In genomic region chr15:68821898-68822380, GRCh38 we compare ENCODE assay signal across 8 cellular contexts. TPM values are rescaled to one million over a fixed set of nuclear protein-coding genes. Genes with fewer than 3 reads are reported as not detected.
A peak's percentile ranks its signal among the peaks of the same experiment; 100 is the strongest.
DNase-seq lines count a peak whose midpoint lies in the region; ATAC-seq and TF ChIP-seq lines count a peak whose summit lies in the region.

No MANE protein-coding gene starts in this region.

- H3K9me3 ChIP-seq in HCT116 (ENCODE audit: control insufficient read depth in 1 of 2, insufficient read depth in 1 of 2, low read depth in 1 of 2, low read length in 2 of 2) (no peaks in the 10 kb centered on the region), WERI-Rb-1 (ENCODE audit: severe bottlenecking) (no peaks in the 10 kb centered on the region), gastroesophageal sphincter (no peaks in the 10 kb centered on the region), skeletal muscle satellite cell (replicated peaks; ENCODE audit: low read length) (no peaks in the 10 kb centered on the region)

- H4K20me1 ChIP-seq in HCT116 (ENCODE audit: insufficient read depth), result no peaks in the 10 kb centered on the region

- peaks cover 2 to 18% of the 10 kb centered on the region in 2 experiments; a peak in 3 of 4 replicates for H3K4me1 ChIP-seq in HCT116 (ENCODE audit: control insufficient read depth in 1 of 2, insufficient read depth in 2 of 2, low read length in 2 of 2)
- H3K4me1 ChIP-seq in gastroesophageal sphincter, result peaks cover 0 to 13% (median 0%) of the 10 kb centered on the region in 3 donors
- H3K4me1 ChIP-seq in skeletal muscle satellite cell (ENCODE audit: control insufficient read depth, insufficient read depth, low read length), result peaks cover 10% of the 10 kb centered on the region

- H3K27ac ChIP-seq in HCT116 (ENCODE audit: low read depth, low read length) (peak overlapping the region; percentile 96; the same call in 1 of the 2 replicates), WERI-Rb-1 (peak overlapping the region; percentile 100), gastroesophageal sphincter (peak overlapping the region in 3 of 4 donors; percentile 95 to 98 (median 96))

- H3K79me2 ChIP-seq in HCT116 (ENCODE audit: insufficient read depth, low read length), result peaks cover 53% of the 10 kb centered on the region

- no peak for TF ChIP-seq POLR2A in HCT116 (IDR thresholded peaks at IDR 0.05; ENCODE audit: borderline replicate concordance, extremely low read depth, insufficient read depth, insufficient read length)
- TF ChIP-seq POLR2A in gastroesophageal sphincter (IDR thresholded peaks at IDR 0.05), result no peak

- H3K9ac ChIP-seq in HCT116 (ENCODE audit: low read length) (peak overlapping the region; percentile 91), skeletal muscle satellite cell (ENCODE audit: low read depth, low read length) (peak overlapping the region; percentile 96)

- H3K9me2 ChIP-seq in HCT116 (ENCODE audit: insufficient read depth), result no peaks in the 10 kb centered on the region

- TF ChIP-seq CTCF in AG10803 (conservative IDR thresholded peaks at IDR 0.05; ENCODE audit: low read length) (no peak), HCT116 (IDR thresholded peaks at IDR 0.05 in 2 of 3, conservative IDR thresholded peaks at IDR 0.05 in 1 of 3; ENCODE audit: borderline replicate concordance in 1 of 3, insufficient read depth in 1 of 3, low read depth in 2 of 3, low read length in 2 of 3) (no peak), WERI-Rb-1 (IDR thresholded peaks at IDR 0.05; ENCODE audit: low read depth, low read length) (no peak), gastroesophageal sphincter (IDR thresholded peaks at IDR 0.05) (no peak)

- 6 to 7% methylated on average over 13 of the region's 13 CpGs for WGBS in gastroesophageal sphincter (ENCODE audit: low coverage in 1 of 2), 2 donors

- ATAC-seq in HCT116 (no peak), gastroesophageal sphincter (no peak)

- TF ChIP-seq RAD21 in HCT116 (IDR thresholded peaks at IDR 0.05; ENCODE audit: low read depth), result no peak

- intact Hi-C loops in HCT116 (cut with micrococcal nuclease), result no loop called here

- no peak for DNase-seq in AG10803 (ENCODE audit: low read depth)
- no peak for DNase-seq in HCT116 (ENCODE audit: low read depth, low spot score)
- no peak for DNase-seq in WERI-Rb-1
- no peak for DNase-seq in AG08395 (ENCODE audit: low spot score)
- DNase-seq in NCI-H187 treated with DMSO at 0.1 percent for 48 hours (lab: John Stamatoyannopoulos, UW), result no peak
- DNase-seq in glomerular visceral epithelial cell (ENCODE audit: extremely low spot score), result no peak

- H3K4me3 ChIP-seq in AG10803 (ENCODE audit: low read length) (peak overlapping the region; percentile 72), HCT116 (replicated peaks in 1 of 2; ENCODE audit: low read depth in 1 of 2, low read length in 2 of 2) (peak overlapping the region; percentile 72 to 82), WERI-Rb-1 (ENCODE audit: low read depth, low read length) (peak overlapping the region; percentile 98), gastroesophageal sphincter (peak overlapping the region; percentile 58 to 98), skeletal muscle satellite cell (ENCODE audit: low read length) (peak overlapping the region; percentile 99)

- H3K36me3 ChIP-seq in HCT116 (ENCODE audit: control insufficient read depth in 1 of 2, insufficient read depth in 2 of 2, low read length in 2 of 2), result no peaks in the 10 kb centered on the region
- peaks cover 16% of the 10 kb centered on the region for H3K36me3 ChIP-seq in WERI-Rb-1
- no peaks in the 10 kb centered on the region for H3K36me3 ChIP-seq in gastroesophageal sphincter
- H3K36me3 ChIP-seq in skeletal muscle satellite cell (ENCODE audit: insufficient read depth, low read length), result no peaks in the 10 kb centered on the region

- BruUV-seq in HCT116 (replicated peaks; lab: Mats Ljungman, UMichigan), result TSS peak; percentile 43

- H3K27me3 ChIP-seq in HCT116 (ENCODE audit: insufficient read depth, low read length) (no peaks in the 10 kb centered on the region), WERI-Rb-1 (ENCODE audit: insufficient read depth, low read depth, severe bottlenecking) (no peaks in the 10 kb centered on the region), gastroesophageal sphincter (no peaks in the 10 kb centered on the region), skeletal muscle satellite cell (ENCODE audit: control insufficient read depth, insufficient read depth, low read length) (no peaks in the 10 kb centered on the region)

- TF ChIP-seq EP300 in gastroesophageal sphincter (IDR thresholded peaks at IDR 0.05), result no peak

- POLR2A ChIA-PET in HCT116 (lab: Charles Lee), result no interaction called here

- no peak overlapping the region for H2AFZ ChIP-seq in HCT116 (ENCODE audit: low read depth, low read length, poor library complexity, severe bottlenecking)

- CTCF ChIA-PET in HCT116 (lab: Charles Lee), result no interaction called here

- peak overlapping the region; percentile 96 for H3K4me2 ChIP-seq in HCT116 (ENCODE audit: low read length)
- H3K4me2 ChIP-seq in skeletal muscle satellite cell (ENCODE audit: low read length), result peak overlapping the region; percentile 94

- RAD21 ChIA-PET in HCT116 (lab: Charles Lee; ENCODE audit: low non-redundant PET in 1 of 2, low total read pairs in 2 of 2, uncharacterized antibody in 2 of 2, unreplicated experiment in 2 of 2), result no interaction called here

TF ChIP-seq in HCT116, 20 proteins besides CTCF, POLR2A, EP300 and RAD21:
- TF ChIP-seq ZFX (IDR thresholded peaks at IDR 0.05) (no peak), REST (IDR thresholded peaks at IDR 0.05; ENCODE audit: low read depth) (no peak), JUND (IDR thresholded peaks at IDR 0.05) (no peak), ELF1 (IDR thresholded peaks at IDR 0.05; ENCODE audit: borderline replicate concordance, low read depth) (no peak), ATF3 (IDR thresholded peaks at IDR 0.05) (no peak), TCF7L2 (IDR thresholded peaks at IDR 0.05; ENCODE audit: borderline replicate concordance, extremely low read depth, insufficient read depth, insufficient read length) (no peak), ZNF274 (IDR thresholded peaks at IDR 0.05; ENCODE audit: low read depth, low read length) (no peak), SP1 (IDR thresholded peaks at IDR 0.05; ENCODE audit: low read depth) (no peak), FOSL1 (IDR thresholded peaks at IDR 0.05; ENCODE audit: low read depth) (no peak), POLR2AphosphoS5 (IDR thresholded peaks at IDR 0.05; ENCODE audit: low read depth, low read length) (no peak)

RNA-seq across cellular contexts. Expression of gene ANP32A, which starts 1.2 kb away (rescaled TPM):
- total RNA-seq in HCT116 (2021; ENCODE audit: unreplicated experiment), result 220 TPM
- polyA plus RNA-seq in HCT116 (2012), result 121 and 151 TPM in 2 replicates
- total RNA-seq in gastroesophageal sphincter, result 10 to 100 TPM; 42.4 to 75.0 (median 55.6) TPM
- total RNA-seq in skeletal muscle satellite cell (2012; rRNA removed), result 29.4 and 31.5 TPM in 2 replicates
